11 cellular contexts compared by ENCODE assay signal in the genomic region with DNA sequence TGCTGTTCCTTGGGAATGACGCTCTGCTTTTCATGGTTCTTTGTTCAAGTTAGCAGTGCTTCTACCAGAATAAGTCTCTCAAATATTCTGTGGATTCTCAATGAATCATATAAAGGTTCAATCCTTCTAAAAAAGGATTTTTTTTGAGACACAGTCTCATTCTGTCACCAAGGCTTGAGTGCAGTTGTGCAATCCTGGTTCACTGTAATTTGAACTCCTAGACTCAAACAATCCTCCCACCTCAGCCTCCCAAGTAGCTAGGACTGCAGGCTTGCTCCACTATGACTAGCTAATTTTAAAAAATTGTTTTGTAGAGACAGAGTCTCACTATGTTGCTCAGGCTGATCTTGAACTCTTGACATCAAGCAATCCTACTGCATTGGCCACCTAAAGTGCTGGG.
"Had no signal": no experiment of that assay in that cellular context is flagged by ENCODE, and none has a peak within 500 bp of the region (broad histone marks: within the 10 kb centered on the region; RNA-seq: fewer than 3 reads in every experiment).

No MANE protein-coding gene starts in this region.

- H3K27ac Mint-ChIP-seq: GM23338, H9, HFFc6 had no signal

- FAIRE-seq: H1, H54 had no signal

- H3K27ac ChIP-seq: GM23248 had no signal

- H3K4me2 ChIP-seq: GM23338 had no signal

- H3K9ac ChIP-seq: GM23248 had no signal

- H3K36me3 ChIP-seq: HAP-1 had no signal

- H3K4me1 Mint-ChIP-seq: GM23338, H9 had no signal

- H3K4me3 Mint-ChIP-seq: GM23338, H9, HFFc6 had no signal

- H2AFZ ChIP-seq: GM23248, GM23338 had no signal

- H3K4me1 ChIP-seq: HAP-1 had no signal

- DNase-seq: GM23248, GOT3, H7, H9, HCEC 1CT, HFFc6 had no signal

- H3K9me3 ChIP-seq: HAP-1 had no signal

- H3K4me3 ChIP-seq: GM23248, GM23338, HAP-1 had no signal

- H3K9me3 Mint-ChIP-seq: GM23338, H9, HFFc6 had no signal

- ATAC-seq: GM23338, HCT116 had no signal
